ENCODE assay signal across 22 cellular contexts in genomic region chr4:5700459-5700858, GRCh38. TPM values are rescaled to one million over a fixed set of nuclear protein-coding genes. Genes with fewer than 3 reads are reported as not detected.
"Had no signal": no experiment of that assay in that cellular context is flagged by ENCODE, and none has a peak within 500 bp of the region (broad histone marks: within the 10 kb centered on the region; RNA-seq: fewer than 3 reads in every experiment).

No MANE protein-coding gene starts in this region.

- H3K36me3 ChIP-seq: colonic mucosa, neural progenitor cell, right lobe of liver had no signal

- H2AFZ ChIP-seq: neural progenitor cell, parathyroid adenoma had no signal

- H3K27me3 ChIP-seq: colonic mucosa, esophagus muscularis mucosa, foreskin keratinocyte, gastroesophageal sphincter, neural progenitor cell, right lobe of liver, stomach, tibial artery had no signal

- H3K4me1 ChIP-seq: colonic mucosa, esophagus muscularis mucosa, foreskin keratinocyte, gastroesophageal sphincter, neural progenitor cell, parathyroid adenoma, right lobe of liver, stomach, tibial artery had no signal

- H3K9me3 ChIP-seq: colonic mucosa, esophagus muscularis mucosa, gastroesophageal sphincter, mucosa of descending colon, right lobe of liver, stomach, tibial artery had no signal

- ATAC-seq: foreskin keratinocyte; gastroesophageal sphincter; mucosa of descending colon; natural killer cell treated with Interleukin-12 subunit alpha and Interleukin-12 subunit beta and Interleukin-15 and Interleukin-18, amount 100 ng/mL, for 72 hours; right lobe of liver had no signal

- H3K27ac ChIP-seq: colonic mucosa, esophagus muscularis mucosa, foreskin keratinocyte, gastroesophageal sphincter, neural progenitor cell, parathyroid adenoma, right lobe of liver, stomach, tibial artery had no signal

- DNase-seq: colonic mucosa; effector CD8-positive, alpha-beta T cell; foreskin keratinocyte; hypothalamus; immature natural killer cell; mucosa of descending colon; naive B cell; right lobe of liver; stimulated activated CD4-positive, alpha-beta T cell treated with anti-CD3 and anti-CD28 coated beads, Interleukin-12 subunit alpha, Interleukin-12 subunit beta, amount 100 ng/mL, for 4 hours; stimulated activated CD4-positive, alpha-beta T cell treated with anti-CD3 and anti-CD28 coated beads, Interleukin-1b, Interleukin-23, amount 100 ng/mL, for 48 hours; stimulated activated CD4-positive, alpha-beta T cell treated with anti-CD3 and anti-CD28 coated beads, Interleukin-4, amount 100 ng/mL, for 1 hour; stimulated activated CD8-positive, alpha-beta memory T cell treated with anti-CD3 and anti-CD28 coated beads, Interleukin-4, amount 100 ng/mL, for 48 hours; stimulated activated naive CD4-positive, alpha-beta T cell treated with Interleukin-2 at 50 U/mL for 16 hours; stomach had no signal

- H3K9ac ChIP-seq: neural progenitor cell, parathyroid adenoma had no signal

- H3K4me2 ChIP-seq: neural progenitor cell, smooth muscle cell had no signal

- H3K4me3 ChIP-seq: colonic mucosa, esophagus muscularis mucosa, gastroesophageal sphincter, lung, mucosa of descending colon, neural progenitor cell, right lobe of liver, smooth muscle cell, stomach, tibial artery had no signal

RNA-seq across cellular contexts. Expression of gene EVC2, which starts 7.9 kb away (rescaled TPM):
- polyA plus RNA-seq: immature natural killer cell had no signal

RNA-seq across cellular contexts. Expression of gene EVC, which starts 10.5 kb away (rescaled TPM):
- polyA plus RNA-seq: immature natural killer cell had no signal
